ENCODE assay signal across 11 cellular contexts in genomic region chr1:207282049-207282448, GRCh38. TPM values are rescaled to one million over a fixed set of nuclear protein-coding genes. Genes with fewer than 3 reads are reported as not detected.
DNase-seq lines count a peak whose midpoint lies in the region; ATAC-seq, FAIRE-seq and TF ChIP-seq lines count a peak whose summit lies in the region.
"Had no signal": no experiment of that assay in that cellular context is flagged by ENCODE, and none has a peak within 500 bp of the region (broad histone marks: within the 10 kb centered on the region; RNA-seq: fewer than 3 reads in every experiment).

No MANE protein-coding gene starts in this region.

- no peak for TF ChIP-seq RAD21 in HepG2 (CRISPR knock-in tag; IDR thresholded peaks at IDR 0.05)

- H3K4me3 ChIP-seq in right lobe of liver: no peak overlapping the region
- no peak overlapping the region for H3K4me3 ChIP-seq in HepG2 (replicated peaks in 1 of 3; ENCODE audit: insufficient read depth in 1 of 3, low read depth in 2 of 3, low read length in 3 of 3)
- H3K4me3 ChIP-seq in astrocyte (ENCODE audit: insufficient read depth, low read depth, low read length): no peak overlapping the region
- H3K4me3 ChIP-seq in suprapubic skin: no peak overlapping the region

- TF ChIP-seq EP300 in HepG2 (IDR thresholded peaks at IDR 0.05; ENCODE audit: low read depth in 2 of 2, low read length in 2 of 2): no peak
- no peak for TF ChIP-seq EP300 in HepG2 (CRISPR knock-in tag; IDR thresholded peaks at IDR 0.05; ENCODE audit: borderline replicate concordance)
- no peak for TF ChIP-seq EP300 in suprapubic skin (IDR thresholded peaks at IDR 0.05)

- no peaks in the 10 kb centered on the region for H3K9me3 ChIP-seq in right lobe of liver
- no peaks in the 10 kb centered on the region for H3K9me3 ChIP-seq in HepG2 (ENCODE audit: low read length)
- no peaks in the 10 kb centered on the region for H3K9me3 ChIP-seq in astrocyte (ENCODE audit: insufficient read depth, low read depth, low read length)
- H3K9me3 ChIP-seq in suprapubic skin: no peaks in the 10 kb centered on the region
- H3K9me3 ChIP-seq: BE2C had no signal

- DNase-seq in right lobe of liver (no peak), HepG2 (ENCODE audit: low spot score) (no peak), astrocyte (ENCODE audit: low read depth) (peak; percentile 54), kidney glomerular epithelial cell (lab: John Stamatoyannopoulos, UW) (peak; percentile 79), suprapubic skin (ENCODE audit: low spot score in 2 of 2) (no peak), RKO (ENCODE audit: low spot score) (no peak), NCI-H1436 (lab: John Stamatoyannopoulos, UW) (no peak)
- DNase-seq in natural killer cell treated with Interleukin-12 subunit alpha and Interleukin-12 subunit beta and Interleukin-15 and Interleukin-18, amount 100 ng/mL, for 72 hours (ENCODE audit: low spot score): no peak
- DNase-seq: amniotic stem cell, BE2C, nephron progenitor cell had no signal

- no peak overlapping the region for H3K4me3 Mint-ChIP-seq in astrocyte (ENCODE audit: unreplicated experiment)
- no peak overlapping the region for H3K4me3 Mint-ChIP-seq in natural killer cell treated with Interleukin-12 subunit alpha and Interleukin-12 subunit beta and Interleukin-15 and Interleukin-18, amount 100 ng/mL, for 72 hours
- H3K4me3 Mint-ChIP-seq: nephron progenitor cell had no signal

- H4K20me1 ChIP-seq in HepG2 (ENCODE audit: insufficient read depth, low read length): no peaks in the 10 kb centered on the region
- H4K20me1 ChIP-seq in astrocyte (ENCODE audit: insufficient read depth, low read length): no peaks in the 10 kb centered on the region

- POLR2A ChIA-PET in HepG2 (lab: Yijun Ruan, JAX): no interaction called here

- H3K36me3 ChIP-seq in right lobe of liver (no peaks in the 10 kb centered on the region), HepG2 (replicated peaks in 1 of 2; ENCODE audit: control insufficient read depth in 1 of 2, insufficient read depth in 2 of 2, low read length in 2 of 2) (no peaks in the 10 kb centered on the region), astrocyte (ENCODE audit: insufficient read depth, low read length) (no peaks in the 10 kb centered on the region), suprapubic skin (no peaks in the 10 kb centered on the region)
- H3K36me3 ChIP-seq: BE2C had no signal

- H3K9ac ChIP-seq in HepG2 (ENCODE audit: insufficient read depth, low read depth, low read length) (no peak overlapping the region), astrocyte (ENCODE audit: low read length) (no peak overlapping the region)

- CTCF ChIA-PET in HepG2 (lab: Yijun Ruan, JAX; ENCODE audit: low intra/inter-chr PET ratio, low total read pairs): no interaction called here

- H3K9me3 Mint-ChIP-seq in astrocyte (ENCODE audit: unreplicated experiment): no peaks in the 10 kb centered on the region
- H3K9me3 Mint-ChIP-seq in natural killer cell treated with Interleukin-12 subunit alpha and Interleukin-12 subunit beta and Interleukin-15 and Interleukin-18, amount 100 ng/mL, for 72 hours: no peaks in the 10 kb centered on the region
- H3K9me3 Mint-ChIP-seq: nephron progenitor cell had no signal

- FAIRE-seq in HepG2 (lab: Jason Lieb, UNC): no peak
- peak; percentile 32 for FAIRE-seq in astrocyte (lab: Jason Lieb, UNC)

- no peaks in the 10 kb centered on the region for H3K27me3 Mint-ChIP-seq in astrocyte (ENCODE audit: low read depth, unreplicated experiment)
- H3K27me3 Mint-ChIP-seq in natural killer cell treated with Interleukin-12 subunit alpha and Interleukin-12 subunit beta and Interleukin-15 and Interleukin-18, amount 100 ng/mL, for 72 hours: peaks cover 13 to 17% of the 10 kb centered on the region in 2 donors

- ATAC-seq in right lobe of liver (peak in 3 of 4 donors; percentile 24 to 70 (median 67)), HepG2 (no peak)
- ATAC-seq in natural killer cell treated with Interleukin-12 subunit alpha and Interleukin-12 subunit beta and Interleukin-15 and Interleukin-18, amount 100 ng/mL, for 72 hours: no peak

- H3K27ac Mint-ChIP-seq in astrocyte (ENCODE audit: unreplicated experiment): peak overlapping the region; percentile 95
- no peak overlapping the region for H3K27ac Mint-ChIP-seq in natural killer cell treated with Interleukin-12 subunit alpha and Interleukin-12 subunit beta and Interleukin-15 and Interleukin-18, amount 100 ng/mL, for 72 hours

- H3K79me2 ChIP-seq in HepG2 (ENCODE audit: insufficient read depth, low read length) (no peaks in the 10 kb centered on the region), astrocyte (ENCODE audit: insufficient read depth, low read length) (no peaks in the 10 kb centered on the region)

- H2AFZ ChIP-seq in HepG2 (ENCODE audit: low read length) (no peak overlapping the region), astrocyte (ENCODE audit: low read depth, low read length) (no peak overlapping the region)

- TF ChIP-seq CTCF in right lobe of liver (IDR thresholded peaks at IDR 0.05) (no peak), HepG2 (CRISPR knock-in tag; IDR thresholded peaks at IDR 0.05) (no peak), astrocyte (IDR thresholded peaks at IDR 0.05; ENCODE audit: insufficient read depth, low read depth, low read length) (no peak), suprapubic skin (IDR thresholded peaks at IDR 0.05) (no peak)

- H3K27me3 ChIP-seq in right lobe of liver (no peaks in the 10 kb centered on the region), HepG2 (ENCODE audit: control insufficient read depth in 1 of 2, insufficient read depth in 2 of 2, low read length in 2 of 2) (no peaks in the 10 kb centered on the region), astrocyte (ENCODE audit: insufficient read depth, low read length) (no peaks in the 10 kb centered on the region), suprapubic skin (no peaks in the 10 kb centered on the region)

- no peaks in the 10 kb centered on the region for H3K36me3 Mint-ChIP-seq in astrocyte (ENCODE audit: low read depth, unreplicated experiment)
- H3K36me3 Mint-ChIP-seq in natural killer cell treated with Interleukin-12 subunit alpha and Interleukin-12 subunit beta and Interleukin-15 and Interleukin-18, amount 100 ng/mL, for 72 hours: no peaks in the 10 kb centered on the region

- H3K4me2 ChIP-seq in HepG2 (ENCODE audit: low read depth, low read length) (no peak overlapping the region), astrocyte (ENCODE audit: low read length) (peak overlapping the region; percentile 61)

- H3K27ac ChIP-seq in right lobe of liver: no peak overlapping the region
- no peak overlapping the region for H3K27ac ChIP-seq in HepG2 (ENCODE audit: extremely low read length, insufficient read depth, low read length)
- peak overlapping the region; percentile 52 for H3K27ac ChIP-seq in astrocyte (ENCODE audit: low read depth, low read length)
- H3K27ac ChIP-seq in suprapubic skin: no peak overlapping the region

- peaks cover 50% of the 10 kb centered on the region for H3K4me1 Mint-ChIP-seq in astrocyte (ENCODE audit: low read depth, unreplicated experiment)
- peaks cover 5 to 8% of the 10 kb centered on the region in 2 donors for H3K4me1 Mint-ChIP-seq in natural killer cell treated with Interleukin-12 subunit alpha and Interleukin-12 subunit beta and Interleukin-15 and Interleukin-18, amount 100 ng/mL, for 72 hours (ENCODE audit: low read depth in 2 of 2)
- H3K4me1 Mint-ChIP-seq: nephron progenitor cell had no signal

- in situ Hi-C loops in HepG2 (cut with HindIII; ENCODE audit: extremely low pct_ligation_motif_present, low pct_unique_long_range_greater_than_20kb): no loop called here

- intact Hi-C loops in right lobe of liver (cut with DNase I): no loop called here
- intact Hi-C loops in HepG2 (cut with micrococcal nuclease; ENCODE audit: unreplicated experiment): no loop called here

- 50% methylated on average over 1 of the region's 2 CpGs for WGBS in right lobe of liver (ENCODE audit: insufficient coverage, low coverage, low lambda C conversion rate, missing lambda C conversion rate)
- WGBS in HepG2 (ENCODE audit: low lambda C conversion rate): 15% methylated on average over 2 of the region's 2 CpGs
- 52% methylated on average over 2 of the region's 2 CpGs for WGBS in suprapubic skin

- TF ChIP-seq POLR2A in right lobe of liver (IDR thresholded peaks at IDR 0.05) (no peak), HepG2 (IDR thresholded peaks at IDR 0.05; ENCODE audit: insufficient read depth in 1 of 2, low read depth in 2 of 2, low read length in 2 of 2) (no peak), suprapubic skin (IDR thresholded peaks at IDR 0.05) (no peak)

- H3K4me1 ChIP-seq in right lobe of liver: no peaks in the 10 kb centered on the region
- H3K4me1 ChIP-seq in HepG2 (ENCODE audit: insufficient read depth, low read length): peaks cover 9% of the 10 kb centered on the region; the same call in 1 of the 2 replicates
- peaks cover 15% of the 10 kb centered on the region for H3K4me1 ChIP-seq in astrocyte (ENCODE audit: insufficient read depth, low read length)
- peaks cover 19% of the 10 kb centered on the region for H3K4me1 ChIP-seq in suprapubic skin
- H3K4me1 ChIP-seq: BE2C had no signal

- BruUV-seq in HepG2 (replicated peaks; lab: Mats Ljungman, UMichigan): no TSS peak

RNA-seq across cellular contexts. Expression of gene CD55, which starts 39.4 kb away (rescaled TPM):
- total RNA-seq in right lobe of liver: 10 to 100 TPM; 10.5 to 23.3 (median 16.4) TPM
- 2.7 and 6.0 TPM in 2 replicates for total RNA-seq in HepG2 (2016; rRNA removed; fragmentation: Illumina TruSeq; extraction: Trizol)
- total RNA-seq in HepG2 (2016; cell fraction: cytosol; rRNA removed; fragmentation: Illumina TruSeq; extraction: Trizol; ENCODE audit: low read depth): 0.79 and 0.91 TPM in 2 replicates
- total RNA-seq in HepG2 (2016; cell fraction: insoluble cytoplasmic fraction; rRNA removed; fragmentation: Illumina TruSeq; extraction: Trizol): 2.9 and 6.1 TPM in 2 replicates
- 1.9 TPM in 2 replicates for total RNA-seq in HepG2 (2016; cell fraction: membrane; rRNA removed; fragmentation: Illumina TruSeq; extraction: Trizol)
- total RNA-seq in HepG2 (2016; cell fraction: nucleus; rRNA removed; fragmentation: Illumina TruSeq; extraction: Trizol): 7.4 and 8.5 TPM in 2 replicates
- 48.7 and 56.0 TPM in 2 replicates for polyA plus RNA-seq in HepG2 (2011; rRNA removed)
- 28.9 and 51.0 TPM in 2 replicates for polyA plus RNA-seq in HepG2 (2011; cell fraction: cytosol; rRNA removed)
- 11.6 and 15.8 TPM in 2 replicates for polyA plus RNA-seq in HepG2 (2011; cell fraction: nucleus; rRNA removed)
- 36.4 and 48.7 TPM in 2 replicates for polyA plus RNA-seq in HepG2 (2012)
- 1.5 and 1.8 TPM in 2 replicates for polyA plus RNA-seq in HepG2 (2016; cell fraction: cytosol; fragmentation: Illumina TruSeq; extraction: Trizol; ENCODE audit: low read depth)
- polyA plus RNA-seq in HepG2 (2016; cell fraction: insoluble cytoplasmic fraction; fragmentation: Illumina TruSeq; extraction: Trizol; ENCODE audit: low read depth): 4.6 and 4.8 TPM in 2 replicates
- 2.2 and 2.3 TPM in 2 replicates for polyA plus RNA-seq in HepG2 (2016; cell fraction: membrane; fragmentation: Illumina TruSeq; extraction: Trizol; ENCODE audit: low read depth)
- 11.4 and 16.1 TPM in 2 replicates for polyA plus RNA-seq in HepG2 (2016; cell fraction: nucleus; fragmentation: Illumina TruSeq; extraction: Trizol; ENCODE audit: insufficient read depth, low read depth)
- 17.0 and 617 TPM in 2 replicates for polyA minus RNA-seq in HepG2 (2011; rRNA and poly(A)+ RNA removed; ENCODE audit: low replicate concordance)
- polyA minus RNA-seq in HepG2 (2011; cell fraction: cytosol; rRNA and poly(A)+ RNA removed): 24.7 and 25.8 TPM in 2 replicates
- 42.5 and 44.9 TPM in 2 replicates for polyA minus RNA-seq in HepG2 (2011; cell fraction: nucleus; rRNA and poly(A)+ RNA removed)
- total RNA-seq in astrocyte: 18.7 and 27.3 TPM in 2 replicates
- total RNA-seq in suprapubic skin: 100 to 1,000 TPM; 138 to 264 (median 197) TPM
- 10 to 100 TPM; 41.5 to 84.0 TPM for total RNA-seq in natural killer cell treated with Interleukin-12 subunit alpha and Interleukin-12 subunit beta and Interleukin-15 and Interleukin-18, amount 100 ng/mL, for 72 hours

Comparison
In these comparisons a context has a peak if more than half of its experiments do, and no peak if none do; other contexts are left out.
1. ATAC-seq: peak in right lobe of liver (3 of 4); none in HepG2 (single experiment) and natural killer cell treated with Interleukin-12 subunit alpha and Interleukin-12 subunit beta and Interleukin-15 and Interleukin-18, amount 100 ng/mL, for 72 hours (0 of 2).
2. DNase-seq: peak in astrocyte (single experiment) and kidney glomerular epithelial cell (single experiment); none in right lobe of liver (0 of 3), HepG2 (single experiment), suprapubic skin (0 of 2), RKO (single experiment), natural killer cell treated with Interleukin-12 subunit alpha and Interleukin-12 subunit beta and Interleukin-15 and Interleukin-18, amount 100 ng/mL, for 72 hours (single experiment) and NCI-H1436 (single experiment).